18 cellular contexts compared by ENCODE assay signal in the genomic region with DNA sequence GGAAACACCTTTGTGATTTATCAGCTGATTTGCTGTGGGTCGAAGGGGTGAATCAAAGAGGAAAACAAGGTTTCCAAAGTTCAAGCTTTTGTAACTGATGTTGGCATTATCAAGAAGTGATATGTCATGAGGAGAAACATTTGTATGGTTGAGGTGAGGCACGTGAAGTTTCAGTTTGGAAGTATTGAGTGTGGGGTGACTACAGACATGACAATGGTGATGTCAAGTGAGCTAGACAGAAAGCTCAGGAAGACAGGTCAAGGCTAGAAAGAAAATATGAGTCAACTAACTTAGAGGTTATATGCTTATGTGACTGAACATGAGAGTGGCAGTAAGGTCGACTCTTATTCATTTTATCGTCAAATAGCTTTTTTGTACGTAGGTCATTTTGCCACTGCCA.
DNase-seq lines count a peak whose midpoint lies in the region; ATAC-seq and TF ChIP-seq lines count a peak whose summit lies in the region.
"Had no signal": no experiment of that assay in that cellular context is flagged by ENCODE, and none has a peak within 500 bp of the region (broad histone marks: within the 10 kb centered on the region; RNA-seq: fewer than 3 reads in every experiment).

No MANE protein-coding gene starts in this region.

- in situ Hi-C loops in GM13976 (cut with MboI; ENCODE audit: low sequenced_read_pairs, unreplicated experiment) = no loop called here

- H3K36me3 Mint-ChIP-seq in activated CD4-positive, alpha-beta memory T cell treated with anti-CD3 and anti-CD28 coated beads for 36 hours = no peaks in the 10 kb centered on the region
- H3K36me3 Mint-ChIP-seq in activated CD4-positive, alpha-beta memory T cell treated with anti-CD3 and anti-CD28 coated beads, Interleukin-2, amount 10 ng/mL, durations not matched to agents 7 days and 5 days (ENCODE audit: low read depth) = no peaks in the 10 kb centered on the region
- H3K36me3 Mint-ChIP-seq in activated naive CD4-positive, alpha-beta T cell treated with anti-CD3 and anti-CD28 coated beads, Interleukin-2, amount 50 U/mL, for 72 hours = no peaks in the 10 kb centered on the region
- no peaks in the 10 kb centered on the region for H3K36me3 Mint-ChIP-seq in activated T-helper 17 cell treated with anti-CD3 and anti-CD28 coated beads, Interleukin-2, amount 50 U/mL, for 72 hours (ENCODE audit: low read depth)
- H3K36me3 Mint-ChIP-seq: CD8-positive, alpha-beta T cell had no signal

- no peak for TF ChIP-seq POLR2A in gastroesophageal sphincter (IDR thresholded peaks at IDR 0.05)

- TF ChIP-seq EP300 in gastroesophageal sphincter (IDR thresholded peaks at IDR 0.05) = no peak

- peak; percentile 10 for DNase-seq in activated CD4-positive, alpha-beta memory T cell treated with anti-CD3 and anti-CD28 coated beads for 36 hours
- no peak for DNase-seq in activated CD4-positive, alpha-beta memory T cell treated with anti-CD3 and anti-CD28 coated beads, Interleukin-2, amount 10 ng/mL, durations not matched to agents 7 days and 5 days
- DNase-seq in activated naive CD4-positive, alpha-beta T cell treated with anti-CD3 and anti-CD28 coated beads, Interleukin-2, amount 50 U/mL, for 72 hours (ENCODE audit: low spot score in 2 of 2) = no peak
- DNase-seq in activated naive CD4-positive, alpha-beta T cell (lab: John Stamatoyannopoulos, UW) = no peak
- DNase-seq in GM13976 (ENCODE audit: low spot score) (peak; percentile 17), activated gamma-delta T cell (lab: John Stamatoyannopoulos, UW) (no peak)
- DNase-seq: Calu3; CD8-positive, alpha-beta T cell; DMS79 treated with DMSO at 0.1 percent for 48 hours; GF-D8; GOT3; H7; HFFc6 had no signal

- H3K27me3 Mint-ChIP-seq in activated CD4-positive, alpha-beta memory T cell treated with anti-CD3 and anti-CD28 coated beads for 36 hours = peaks cover 2% of the 10 kb centered on the region
- peaks cover 4% of the 10 kb centered on the region for H3K27me3 Mint-ChIP-seq in activated CD4-positive, alpha-beta memory T cell treated with anti-CD3 and anti-CD28 coated beads, Interleukin-2, amount 10 ng/mL, durations not matched to agents 7 days and 5 days
- H3K27me3 Mint-ChIP-seq in activated T-helper 17 cell treated with anti-CD3 and anti-CD28 coated beads, Interleukin-2, amount 50 U/mL, for 72 hours = peaks cover 11% of the 10 kb centered on the region
- H3K27me3 Mint-ChIP-seq: B cell had no signal

- intact Hi-C loops in activated CD4-positive, alpha-beta memory T cell treated with anti-CD3 and anti-CD28 coated beads for 36 hours (cut with micrococcal nuclease) = loop anchor here (10.0 kb wide), 1 partner anchor 113 kb away; no protein-coding TSS in a partner anchor

- POLR2A ChIA-PET in activated CD4-positive, alpha-beta memory T cell treated with anti-CD3 and anti-CD28 coated beads for 36 hours (lab: Charles Lee) = no interaction called here
- POLR2A ChIA-PET in activated CD4-positive, alpha-beta memory T cell treated with anti-CD3 and anti-CD28 coated beads, Interleukin-2, amount 10 ng/mL, durations not matched to agents 7 days and 5 days (lab: Charles Lee) = no interaction called here

- no peak for TF ChIP-seq CTCF in GM13976 (IDR thresholded peaks at IDR 0.05; ENCODE audit: borderline replicate concordance, control extremely low read depth, extremely low read depth, insufficient read depth, missing control alignments)
- TF ChIP-seq CTCF in gastroesophageal sphincter (IDR thresholded peaks at IDR 0.05) = no peak

- CTCF ChIA-PET in activated CD4-positive, alpha-beta memory T cell treated with anti-CD3 and anti-CD28 coated beads for 36 hours (lab: Charles Lee) = interaction anchor here (1.2 kb wide), 1 partner anchor 167 kb away, joined by 4 read pairs; no protein-coding TSS in a partner anchor
- CTCF ChIA-PET in activated CD4-positive, alpha-beta memory T cell treated with anti-CD3 and anti-CD28 coated beads, Interleukin-2, amount 10 ng/mL, durations not matched to agents 7 days and 5 days (lab: Charles Lee) = interaction anchor here (1.2 kb wide), 1 partner anchor 204 kb away, joined by 3 read pairs; no protein-coding TSS in a partner anchor

- H3K4me3 ChIP-seq in gastroesophageal sphincter = no peak overlapping the region
- H3K4me3 ChIP-seq: BLaER1 treated with 17β-estradiol and CSF1 and Interleukin-3, amounts not matched to agents 10 nM and 100 nM had no signal

- H3K4me3 Mint-ChIP-seq in activated CD4-positive, alpha-beta memory T cell treated with anti-CD3 and anti-CD28 coated beads for 36 hours = no peak overlapping the region
- no peak overlapping the region for H3K4me3 Mint-ChIP-seq in activated CD4-positive, alpha-beta memory T cell treated with anti-CD3 and anti-CD28 coated beads, Interleukin-2, amount 10 ng/mL, durations not matched to agents 7 days and 5 days
- H3K4me3 Mint-ChIP-seq in activated T-helper 17 cell treated with anti-CD3 and anti-CD28 coated beads, Interleukin-2, amount 50 U/mL, for 72 hours = no peak overlapping the region
- H3K4me3 Mint-ChIP-seq: B cell; CD8-positive, alpha-beta T cell; HFFc6 had no signal

- H3K9me3 Mint-ChIP-seq in activated CD4-positive, alpha-beta memory T cell treated with anti-CD3 and anti-CD28 coated beads for 36 hours = no peaks in the 10 kb centered on the region
- no peaks in the 10 kb centered on the region for H3K9me3 Mint-ChIP-seq in activated CD4-positive, alpha-beta memory T cell treated with anti-CD3 and anti-CD28 coated beads, Interleukin-2, amount 10 ng/mL, durations not matched to agents 7 days and 5 days
- H3K9me3 Mint-ChIP-seq in activated naive CD4-positive, alpha-beta T cell treated with anti-CD3 and anti-CD28 coated beads, Interleukin-2, amount 50 U/mL, for 72 hours = no peaks in the 10 kb centered on the region
- H3K9me3 Mint-ChIP-seq in activated T-helper 17 cell treated with anti-CD3 and anti-CD28 coated beads, Interleukin-2, amount 50 U/mL, for 72 hours = no peaks in the 10 kb centered on the region
- H3K9me3 Mint-ChIP-seq: CD8-positive, alpha-beta T cell had no signal

- H3K27me3 ChIP-seq in gastroesophageal sphincter = no peaks in the 10 kb centered on the region
- H3K27me3 ChIP-seq: BLaER1 treated with 17β-estradiol and CSF1 and Interleukin-3, amounts not matched to agents 10 nM and 100 nM had no signal

- ATAC-seq in activated naive CD4-positive, alpha-beta T cell treated with anti-CD3 and anti-CD28 coated beads, Interleukin-2, amount 50 U/mL, for 72 hours = peak; percentile 78 to 96
- peak; percentile 97 for ATAC-seq in activated T-helper 17 cell treated with anti-CD3 and anti-CD28 coated beads, Interleukin-2, amount 50 U/mL, for 72 hours (replicated peaks)
- ATAC-seq in gastroesophageal sphincter = no peak
- ATAC-seq: CD8-positive, alpha-beta T cell; HCT116 had no signal

- H3K27ac ChIP-seq in gastroesophageal sphincter = no peak overlapping the region
- H3K27ac ChIP-seq: BLaER1 treated with 17β-estradiol and CSF1 and Interleukin-3, amounts not matched to agents 10 nM and 100 nM had no signal

- no peaks in the 10 kb centered on the region for H3K36me3 ChIP-seq in gastroesophageal sphincter
- H3K36me3 ChIP-seq: BLaER1 treated with 17β-estradiol and CSF1 and Interleukin-3, amounts not matched to agents 10 nM and 100 nM had no signal

- H3K4me1 Mint-ChIP-seq in activated CD4-positive, alpha-beta memory T cell treated with anti-CD3 and anti-CD28 coated beads for 36 hours (ENCODE audit: low read depth) = peaks cover 2% of the 10 kb centered on the region
- H3K4me1 Mint-ChIP-seq in activated CD4-positive, alpha-beta memory T cell treated with anti-CD3 and anti-CD28 coated beads, Interleukin-2, amount 10 ng/mL, durations not matched to agents 7 days and 5 days = no peaks in the 10 kb centered on the region
- no peaks in the 10 kb centered on the region for H3K4me1 Mint-ChIP-seq in activated T-helper 17 cell treated with anti-CD3 and anti-CD28 coated beads, Interleukin-2, amount 50 U/mL, for 72 hours
- H3K4me1 Mint-ChIP-seq: B cell had no signal

- no peak overlapping the region for H3K27ac Mint-ChIP-seq in activated CD4-positive, alpha-beta memory T cell treated with anti-CD3 and anti-CD28 coated beads for 36 hours
- H3K27ac Mint-ChIP-seq in activated CD4-positive, alpha-beta memory T cell treated with anti-CD3 and anti-CD28 coated beads, Interleukin-2, amount 10 ng/mL, durations not matched to agents 7 days and 5 days = no peak overlapping the region
- H3K27ac Mint-ChIP-seq in activated naive CD4-positive, alpha-beta T cell treated with anti-CD3 and anti-CD28 coated beads, Interleukin-2, amount 50 U/mL, for 72 hours = no peak overlapping the region
- no peak overlapping the region for H3K27ac Mint-ChIP-seq in activated T-helper 17 cell treated with anti-CD3 and anti-CD28 coated beads, Interleukin-2, amount 50 U/mL, for 72 hours
- H3K27ac Mint-ChIP-seq: B cell; CD8-positive, alpha-beta T cell; HFFc6 had no signal

- no peaks in the 10 kb centered on the region for H3K9me3 ChIP-seq in gastroesophageal sphincter
- H3K9me3 ChIP-seq: BLaER1 treated with 17β-estradiol and CSF1 and Interleukin-3, amounts not matched to agents 10 nM and 100 nM had no signal

- no peaks in the 10 kb centered on the region for H3K4me1 ChIP-seq in gastroesophageal sphincter
- H3K4me1 ChIP-seq: BLaER1 treated with 17β-estradiol and CSF1 and Interleukin-3, amounts not matched to agents 10 nM and 100 nM had no signal

- 82 to 89% methylated on average over 4 to 5 of the region's 5 CpGs for WGBS in gastroesophageal sphincter (ENCODE audit: low coverage in 1 of 2), 2 donors

Comparison
In these comparisons a context has a peak if more than half of its experiments do, and no peak if none do; other contexts are left out.
1. DNase-seq: peak in activated CD4-positive, alpha-beta memory T cell treated with anti-CD3 and anti-CD28 coated beads for 36 hours (single experiment) and GM13976 (single experiment); none in activated CD4-positive, alpha-beta memory T cell treated with anti-CD3 and anti-CD28 coated beads, Interleukin-2, amount 10 ng/mL, durations not matched to agents 7 days and 5 days (single experiment), activated naive CD4-positive, alpha-beta T cell treated with anti-CD3 and anti-CD28 coated beads, Interleukin-2, amount 50 U/mL, for 72 hours (0 of 2), activated naive CD4-positive, alpha-beta T cell (0 of 4) and activated gamma-delta T cell (single experiment).